In genomic region chr1:8239039-8239305, GRCh38 we compare ENCODE assay signal across 8 cellular contexts.
A peak's percentile ranks its signal among the peaks of the same experiment; 100 is the strongest.
DNase-seq lines count a peak whose midpoint lies in the region; TF ChIP-seq lines count a peak whose summit lies in the region.

No MANE protein-coding gene starts in this region.

- H3K18ac ChIP-seq in mesenchymal stem cell (ENCODE audit: low read depth in 1 of 2, low read length in 2 of 2) = peak overlapping the region in 1 of 2 experiments; percentile 83

- WGBS in mesenchymal stem cell = 73% methylated on average over 5 of the region's 5 CpGs

- H2AFZ ChIP-seq in mesenchymal stem cell (ENCODE audit: low read depth, low read length) = no peak overlapping the region

- no peak overlapping the region for H3K4me2 ChIP-seq in mesenchymal stem cell (ENCODE audit: low read length, poor library complexity, severe bottlenecking)

- H3K27me3 ChIP-seq in A673 (replicated peaks; ENCODE audit: insufficient read depth, low read depth, low read length, poor library complexity) = no peaks in the 10 kb centered on the region
- no peaks in the 10 kb centered on the region for H3K27me3 ChIP-seq in duodenal mucosa (ENCODE audit: control insufficient read depth in 1 of 2, insufficient read depth in 2 of 2, low read length in 2 of 2)
- no peaks in the 10 kb centered on the region for H3K27me3 ChIP-seq in mesenchymal stem cell (ENCODE audit: control insufficient read depth in 1 of 2, insufficient read depth in 1 of 2, low read length in 2 of 2)

- peak overlapping the region in 1 of 2 experiments; percentile 78 for H2BK12ac ChIP-seq in mesenchymal stem cell (ENCODE audit: low read length in 2 of 2)

- H2AK5ac ChIP-seq in mesenchymal stem cell (ENCODE audit: low read length, severe bottlenecking) = no peak overlapping the region

- DNase-seq in A673 (ENCODE audit: low spot score) (peak; percentile 18), mesenchymal stem cell (peak; percentile 60), GM19240 (ENCODE audit: insufficient read length, low spot score) (no peak), UCSD-AML1 (lab: John Stamatoyannopoulos, UW; ENCODE audit: unreplicated experiment) (no peak), NCI-H2107 treated with DMSO at 0.1 percent for 48 hours (lab: John Stamatoyannopoulos, UW; ENCODE audit: unreplicated experiment) (no peak)
- no peak for DNase-seq in activated CD4-positive, CD25-positive, alpha-beta regulatory T cell (lab: John Stamatoyannopoulos, UW)

- H3K9ac ChIP-seq in duodenal mucosa (ENCODE audit: low read depth in 1 of 2, low read length in 2 of 2) (peak overlapping the region in 1 of 2 donors; percentile 20), mesenchymal stem cell (ENCODE audit: low read length) (peak overlapping the region; percentile 65)

- no peak overlapping the region for H2BK15ac ChIP-seq in mesenchymal stem cell (ENCODE audit: low read depth, poor library complexity, severe bottlenecking)

- TF ChIP-seq CTCF in A673 (conservative IDR thresholded peaks at IDR 0.05; ENCODE audit: low read depth, low read length) (peak; percentile 46), LNCAP (IDR thresholded peaks at IDR 0.05) (peak; percentile 34; the same call in 1 of the 2 replicates)

- H3K9me3 ChIP-seq in A673 (ENCODE audit: low read depth, low read length, poor library complexity, severe bottlenecking) (no peaks in the 10 kb centered on the region), duodenal mucosa (ENCODE audit: control insufficient read depth in 1 of 2, low read length in 2 of 2) (no peaks in the 10 kb centered on the region), mesenchymal stem cell (ENCODE audit: control insufficient read depth, low read length) (no peaks in the 10 kb centered on the region)

- H3K36me3 ChIP-seq in A673 (ENCODE audit: insufficient read depth, low read length, poor library complexity, severe bottlenecking) (no peaks in the 10 kb centered on the region), duodenal mucosa (ENCODE audit: control insufficient read depth in 1 of 2, insufficient read depth in 2 of 2, low read length in 2 of 2) (no peaks in the 10 kb centered on the region), mesenchymal stem cell (ENCODE audit: control insufficient read depth in 1 of 2, insufficient read depth in 2 of 2, low read depth in 1 of 2, low read length in 2 of 2) (no peaks in the 10 kb centered on the region)

- H4K91ac ChIP-seq in mesenchymal stem cell (ENCODE audit: low read length) = no peak overlapping the region

- H3K14ac ChIP-seq in mesenchymal stem cell (ENCODE audit: low read length in 2 of 2) = no peak overlapping the region

- peak overlapping the region; percentile 79 for H4K8ac ChIP-seq in mesenchymal stem cell (ENCODE audit: low read length)

- BruUV-seq in A673 (replicated peaks; lab: Mats Ljungman, UMichigan) = no TSS peak

- H3K23ac ChIP-seq in mesenchymal stem cell (ENCODE audit: low read length in 2 of 2) = no peak overlapping the region

- H3K27ac ChIP-seq in A673 (ENCODE audit: low read depth, low read length, poor library complexity, severe bottlenecking) (no peak overlapping the region), duodenal mucosa (ENCODE audit: low read depth, low read length) (peak overlapping the region; percentile 2), mesenchymal stem cell (ENCODE audit: low read length, poor library complexity, severe bottlenecking) (no peak overlapping the region)

- H3K4ac ChIP-seq in mesenchymal stem cell (ENCODE audit: low read depth in 1 of 2, low read length in 2 of 2) = peak overlapping the region in 1 of 2 experiments; percentile 32

- POLR2A ChIA-PET in A673 (lab: Charles Lee; ENCODE audit: low non-redundant PET) = no interaction called here

- H3K79me1 ChIP-seq in mesenchymal stem cell (replicated peaks; ENCODE audit: low read length, poor library complexity, severe bottlenecking) = no peaks in the 10 kb centered on the region

- no peak overlapping the region for H2BK5ac ChIP-seq in mesenchymal stem cell (ENCODE audit: low read depth, low read length, poor library complexity, severe bottlenecking)

- H3K4me1 ChIP-seq in A673 (ENCODE audit: insufficient read depth, low read length, poor library complexity, severe bottlenecking) (no peaks in the 10 kb centered on the region), duodenal mucosa (ENCODE audit: control insufficient read depth in 1 of 2, insufficient read depth in 2 of 2, low read length in 2 of 2) (peaks cover 24 to 26% of the 10 kb centered on the region in 2 donors), mesenchymal stem cell (ENCODE audit: control insufficient read depth, insufficient read depth, low read depth, low read length) (peaks cover 9% of the 10 kb centered on the region)

- CTCF ChIA-PET in A673 (lab: Charles Lee) = interaction anchor here (0.7 kb wide), 1 partner anchor 220 kb away, joined by 6 read pairs; no protein-coding TSS in a partner anchor

- no peak overlapping the region for H3K4me3 ChIP-seq in A673 (ENCODE audit: low read depth, low read length, poor library complexity, severe bottlenecking)
- no peak overlapping the region for H3K4me3 ChIP-seq in duodenal mucosa (ENCODE audit: low read depth in 1 of 2, low read length in 2 of 2)
- no peak overlapping the region for H3K4me3 ChIP-seq in mesenchymal stem cell (ENCODE audit: insufficient read depth in 1 of 2, low read depth in 1 of 2, low read length in 2 of 2)

- H2BK120ac ChIP-seq in mesenchymal stem cell (ENCODE audit: low read depth, low read length) = peak overlapping the region; percentile 57

- intact Hi-C loops in A673 (cut with micrococcal nuclease; ENCODE audit: unreplicated experiment) = loop anchor here (2.0 kb wide), 1 partner anchor 208 kb away; no protein-coding TSS in a partner anchor

Comparison
In these comparisons a context has a peak if more than half of its experiments do, and no peak if none do; other contexts are left out.
1. DNase-seq: peak in A673 (single experiment) and mesenchymal stem cell (single experiment); none in activated CD4-positive, CD25-positive, alpha-beta regulatory T cell (0 of 4), GM19240 (single experiment), UCSD-AML1 (single experiment) and NCI-H2107 treated with DMSO at 0.1 percent for 48 hours (single experiment).